21 cellular contexts compared by ENCODE assay signal in genomic region chr10:105956550-105956949, GRCh38.
"Had no signal": no experiment of that assay in that cellular context is flagged by ENCODE, and none has a peak within 500 bp of the region (broad histone marks: within the 10 kb centered on the region; RNA-seq: fewer than 3 reads in every experiment).

No MANE protein-coding gene starts in this region.

- H3K27me3 ChIP-seq: heart right ventricle, sigmoid colon, testis, vagina had no signal

- DNase-seq: activated CD4-positive, alpha-beta T cell treated with anti-CD3 and anti-CD28 coated beads for 1 hour; activated CD4-positive, alpha-beta T cell treated with anti-CD3 and anti-CD28 coated beads, Interleukin-2, amount 50 U/mL, for 1 hour; activated CD8-positive, alpha-beta T cell treated with anti-CD3 and anti-CD28 coated beads, Interleukin-2, amount 10 ng/mL, durations not matched to agents 7 days and 5 days; activated T-cell treated with anti-CD3 and anti-CD28 coated beads, Interleukin-2, amount 50 U/mL, for 1 hour; aorta; heart right ventricle; islet precursor cell; left cardiac atrium; midbrain; retina; sigmoid colon; stimulated activated CD4-positive, alpha-beta T cell treated with anti-CD3 and anti-CD28 coated beads, Interleukin-15, amount 100 ng/mL, for 24 hours; stimulated activated CD4-positive, alpha-beta T cell treated with anti-CD3 and anti-CD28 coated beads, Interleukin-2, amount 100 ng/mL, for 48 hours; stimulated activated naive CD4-positive, alpha-beta T cell; testis had no signal

- H3K36me3 ChIP-seq: heart right ventricle, sigmoid colon, vagina had no signal

- H3K4me3 ChIP-seq: heart right ventricle, sigmoid colon, smooth muscle cell, testis, vagina had no signal

- H3K4me2 ChIP-seq: smooth muscle cell had no signal

- FAIRE-seq: endometrium had no signal

- H3K27ac ChIP-seq: heart right ventricle, sigmoid colon, testis, vagina had no signal

- H3K9me3 ChIP-seq: heart right ventricle, testis, vagina had no signal

- H3K4me1 ChIP-seq: testis, vagina had no signal

- ATAC-seq: activated CD8-positive, alpha-beta T cell treated with anti-CD3 and anti-CD28 coated beads, Interleukin-2, amount 10 ng/mL, durations not matched to agents 7 days and 5 days; activated naive CD4-positive, alpha-beta T cell treated with anti-CD3 and anti-CD28 coated beads, Interleukin-2, amount 50 U/mL, for 72 hours; activated T-helper 17 cell treated with anti-CD3 and anti-CD28 coated beads, Interleukin-2, amount 50 U/mL, for 72 hours; heart right ventricle; left cardiac atrium; natural killer cell treated with Interleukin-12 subunit alpha and Interleukin-12 subunit beta and Interleukin-15 and Interleukin-18, amount 100 ng/mL, for 72 hours had no signal
